ENCODE assay signal across 15 cellular contexts in the genomic region with DNA sequence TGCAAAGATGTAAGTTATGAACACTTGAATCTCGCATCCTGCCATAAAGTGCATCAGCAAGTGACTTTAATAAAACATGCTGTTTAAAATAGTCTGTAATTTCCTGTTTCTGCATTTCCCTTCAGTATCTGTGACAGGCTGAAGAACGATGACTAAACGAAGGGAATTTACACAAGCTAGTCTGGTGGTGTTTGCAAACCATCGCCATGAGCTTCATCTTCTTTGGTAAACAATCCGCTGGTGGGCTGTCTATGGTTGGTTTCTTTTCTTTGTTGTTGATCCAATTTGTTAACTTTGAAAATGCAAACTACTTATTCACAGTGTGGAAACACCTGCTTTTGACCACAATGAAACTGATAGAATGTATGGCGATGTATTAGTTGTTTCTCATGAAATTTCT. TPM values are rescaled to one million over a fixed set of nuclear protein-coding genes. Genes with fewer than 3 reads are reported as not detected.
A peak's percentile ranks its signal among the peaks of the same experiment; 100 is the strongest.
DNase-seq lines count a peak whose midpoint lies in the region; ATAC-seq, FAIRE-seq and TF ChIP-seq lines count a peak whose summit lies in the region.
"Had no signal": no experiment of that assay in that cellular context is flagged by ENCODE, and none has a peak within 500 bp of the region (broad histone marks: within the 10 kb centered on the region; RNA-seq: fewer than 3 reads in every experiment).

No MANE protein-coding gene starts in this region.

- FAIRE-seq in A549 (lab: Jason Lieb, UNC): no peak
- FAIRE-seq: RCC 7860, TTC549 had no signal

- H3K4me1 Mint-ChIP-seq in T-helper 17 cell: peaks cover 11% of the 10 kb centered on the region

- no peaks in the 10 kb centered on the region for H3K36me3 ChIP-seq in upper lobe of right lung
- H3K36me3 ChIP-seq: BE2C, esophagus muscularis mucosa had no signal

- no peak for TF ChIP-seq CTCF in A549 (IDR thresholded peaks at IDR 0.05)
- no peak for TF ChIP-seq CTCF in upper lobe of right lung (IDR thresholded peaks at IDR 0.05)
- TF ChIP-seq CTCF in GM13977 (IDR thresholded peaks at IDR 0.05; ENCODE audit: extremely low read depth, insufficient read depth, missing control alignments): no peak

- H3K4me2 ChIP-seq in A549: peak overlapping the region; percentile 52

- ATAC-seq in A549 (no peak), GM18858 (IDR thresholded peaks at IDR 0.05; ENCODE audit: unreplicated experiment) (peak; percentile 36), HG02885 (IDR thresholded peaks at IDR 0.05; ENCODE audit: poor library complexity, unreplicated experiment) (peak; percentile 46), T-helper 17 cell (peak; percentile 45), HG02870 (IDR thresholded peaks at IDR 0.05; ENCODE audit: unreplicated experiment) (no peak), upper lobe of right lung (no peak), HG02884 (IDR thresholded peaks at IDR 0.05; ENCODE audit: unreplicated experiment) (no peak)

- no peak overlapping the region for H3K27ac ChIP-seq in A549
- no peak overlapping the region for H3K27ac ChIP-seq in upper lobe of right lung
- H3K27ac ChIP-seq: esophagus muscularis mucosa had no signal

- peaks cover 85% of the 10 kb centered on the region for H3K27me3 Mint-ChIP-seq in T-helper 17 cell

- DNase-seq in A549 (ENCODE audit: low read depth in 1 of 2, low spot score in 1 of 2) (no peak), T-helper 17 cell (no peak), upper lobe of right lung (no peak), GM13977 (ENCODE audit: low spot score) (no peak)
- DNase-seq: activated T-cell treated with anti-CD3 and anti-CD28 coated beads, Interleukin-2, amount 50 U/mL, for 1 hour; BE2C; Kasumi-1; NCI-H2171 treated with DMSO at 0.1 percent for 48 hours had no signal

- CTCF ChIA-PET in A549 (lab: Yijun Ruan, JAX): no interaction called here

- no peak for TF ChIP-seq POLR2A in A549 (IDR thresholded peaks at IDR 0.05; ENCODE audit: low read length)

- H3K9me3 ChIP-seq in A549: no peaks in the 10 kb centered on the region
- no peaks in the 10 kb centered on the region for H3K9me3 ChIP-seq in T-helper 17 cell (ENCODE audit: control insufficient read depth, low read length, poor library complexity, severe bottlenecking)
- H3K9me3 ChIP-seq in upper lobe of right lung: no peaks in the 10 kb centered on the region
- H3K9me3 ChIP-seq: BE2C, esophagus muscularis mucosa had no signal

- H3K27ac Mint-ChIP-seq in T-helper 17 cell: no peak overlapping the region

- H3K4me3 Mint-ChIP-seq in T-helper 17 cell: no peak overlapping the region

- H3K4me1 ChIP-seq in A549 (peaks cover 35% of the 10 kb centered on the region), upper lobe of right lung (peaks cover 3% of the 10 kb centered on the region)

- in situ Hi-C loops in GM13977 (cut with MboI; ENCODE audit: low pct_unique_long_range_greater_than_20kb, low sequenced_read_pairs, unreplicated experiment): no loop called here

- H3K27me3 ChIP-seq in upper lobe of right lung: no peaks in the 10 kb centered on the region
- H3K27me3 ChIP-seq: BE2C, esophagus muscularis mucosa had no signal

- H3K4me3 ChIP-seq in A549 (no peak overlapping the region), upper lobe of right lung (no peak overlapping the region)
- H3K4me3 ChIP-seq: esophagus muscularis mucosa had no signal

- 16% methylated on average over 6 of the region's 6 CpGs for WGBS in A549 (ENCODE audit: missing lambda C conversion rate)

- TF ChIP-seq RAD21 in A549 (conservative IDR thresholded peaks at IDR 0.05 in 1 of 2, IDR thresholded peaks at IDR 0.05 in 1 of 2): no peak

- TF ChIP-seq EP300 in A549 (IDR thresholded peaks at IDR 0.05): no peak

- intact Hi-C loops in upper lobe of right lung (cut with DNase I): no loop called here

- POLR2A ChIA-PET in A549 (lab: Yijun Ruan, JAX): no interaction called here

- no peaks in the 10 kb centered on the region for H3K36me3 Mint-ChIP-seq in T-helper 17 cell (ENCODE audit: low read depth)

TF ChIP-seq in A549, 52 proteins besides CTCF, POLR2A, EP300 and RAD21:
- TF ChIP-seq ZSCAN20 (CRISPR knock-in tag; IDR thresholded peaks at IDR 0.05): no peak

RNA-seq across cellular contexts. Expression of a gene that starts 13.9 kb away (rescaled TPM):
- polyA plus RNA-seq in A549 (2011; rRNA removed) (0.62 and 0.77 TPM in 2 replicates), A549 (2017; fragmentation: RNase III; extraction: RNeasy Plus Mini Kit Qiagen cat#74134 plus additional on column Dnase treatment) (0.71 to 1.3 TPM (median 0.87 TPM) in 3 replicates)
- 0.33 and 0.43 TPM in 2 replicates for polyA plus RNA-seq in A549 (2012; cell fraction: cytosol; rRNA removed)
- polyA plus RNA-seq in A549 (2012; cell fraction: nucleus; rRNA removed): 0.12 and 0.22 TPM in 2 replicates
- polyA minus RNA-seq in A549 (2011; rRNA and poly(A)+ RNA removed): 0.44 and 0.62 TPM in 2 replicates
- total RNA-seq in T-helper 17 cell (not detected), upper lobe of right lung (3.4 TPM)

Comparison
In these comparisons a context has a peak if more than half of its experiments do, and no peak if none do; other contexts are left out.
1. ATAC-seq: peak in GM18858 (single experiment), HG02885 (single experiment) and T-helper 17 cell (single experiment); none in A549 (0 of 2), HG02870 (single experiment), upper lobe of right lung (single experiment) and HG02884 (single experiment).